ENCODE assay signal across 33 cellular contexts in the genomic region with DNA sequence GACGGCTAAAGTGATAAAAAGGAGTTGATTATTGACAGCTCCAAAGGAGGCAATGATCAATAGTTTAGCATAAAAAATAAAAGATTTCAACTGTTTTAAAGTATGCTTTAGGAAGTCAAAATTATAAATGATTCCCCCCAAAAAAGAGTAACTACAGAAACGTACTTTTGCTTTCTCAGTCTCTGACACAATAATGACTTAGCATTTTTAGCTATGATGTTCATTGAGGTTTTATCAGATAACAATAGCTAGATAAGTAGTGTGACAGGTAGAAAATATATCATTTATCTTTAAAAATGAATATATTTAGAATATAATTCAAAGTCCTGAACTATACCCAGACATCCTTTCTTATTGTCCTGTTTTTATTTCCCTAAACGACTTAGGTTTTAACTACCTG.
"Had no signal": no experiment of that assay in that cellular context is flagged by ENCODE, and none has a peak within 500 bp of the region (broad histone marks: within the 10 kb centered on the region; RNA-seq: fewer than 3 reads in every experiment).

No MANE protein-coding gene starts in this region.

- H3K27ac ChIP-seq: adrenal gland, ascending aorta, body of pancreas, brain microvascular endothelial cell, breast epithelium, cardiac muscle cell had no signal

- ATAC-seq: activated naive CD4-positive, alpha-beta T cell treated with anti-CD3 and anti-CD28 coated beads, Interleukin-2, amount 50 U/mL, for 72 hours; activated naive CD8-positive, alpha-beta T cell treated with anti-CD3 and anti-CD28 coated beads, Interleukin-2, amount 50 U/mL, for 24 hours; activated T-cell treated with anti-CD3 and anti-CD28 coated beads, Interleukin-2, amount 50 U/mL, for 4 hours; activated T-cell treated with anti-CD3 and anti-CD28 coated beads, Interleukin-2, amount 50 U/mL, for 72 hours; activated T-helper 17 cell treated with anti-CD3 and anti-CD28 coated beads, Interleukin-2, amount 50 U/mL, for 72 hours; body of pancreas had no signal

- H3K36me3 ChIP-seq: adrenal gland, brain microvascular endothelial cell, breast epithelium, cardiac muscle cell had no signal

- FAIRE-seq: astrocyte, bronchial epithelial cell had no signal

- H3K4me1 ChIP-seq: adrenal gland, ascending aorta, body of pancreas, breast epithelium had no signal

- H3K4me3 ChIP-seq: adrenal gland, ascending aorta, body of pancreas, breast epithelium, cardiac muscle cell had no signal

- DNase-seq: activated effector memory CD4-positive, alpha-beta T cell treated with anti-CD3 and anti-CD28 coated beads, Interleukin-2, amount 50 U/mL, for 16 hours; activated effector memory CD4-positive, alpha-beta T cell treated with Interleukin-2 at 50 U/mL for 16 hours; activated gamma-delta T cell; activated gamma-delta T cell treated with Interleukin-2 at 50 U/mL for 16 hours; activated naive CD4-positive, alpha-beta T cell; activated naive CD4-positive, alpha-beta T cell treated with anti-CD3 and anti-CD28 coated beads for 36 hours; activated naive CD4-positive, alpha-beta T cell treated with anti-CD3 and anti-CD28 coated beads, Interleukin-2, amount 10 ng/mL, durations not matched to agents 7 days and 5 days; activated naive CD4-positive, alpha-beta T cell treated with anti-CD3 and anti-CD28 coated beads, Interleukin-2, amount 50 U/mL, for 16 hours; activated naive CD4-positive, alpha-beta T cell treated with Interleukin-2 at 50 U/mL for 16 hours; activated naive CD8-positive, alpha-beta T cell treated with anti-CD3 and anti-CD28 coated beads for 36 hours; activated naive CD8-positive, alpha-beta T cell treated with anti-CD3 and anti-CD28 coated beads, Interleukin-2, amount 10 ng/mL, durations not matched to agents 7 days and 5 days; activated naive CD8-positive, alpha-beta T cell treated with anti-CD3 and anti-CD28 coated beads, Interleukin-2, amount 50 U/mL, for 24 hours; activated T-cell treated with anti-CD3 and anti-CD28 coated beads, Interleukin-2, amount 50 U/mL, for 24 hours; activated T-cell treated with anti-CD3 and anti-CD28 coated beads, Interleukin-2, amount 50 U/mL, for 4 hours; activated T-cell treated with anti-CD3 and anti-CD28 coated beads, Interleukin-2, amount 50 U/mL, for 48 hours; activated T-cell treated with anti-CD3 and anti-CD28 coated beads, Interleukin-2, amount 50 U/mL, for 72 hours; adrenal gland; amniotic stem cell; amygdala; anterior cingulate cortex; aorta; body of pancreas; brain microvascular endothelial cell; caudate nucleus; central memory CD4-positive, alpha-beta T cell; cerebellar nuclear complex had no signal

- H3K27me3 ChIP-seq: adrenal gland, ascending aorta, body of pancreas, brain microvascular endothelial cell, breast epithelium, cardiac muscle cell had no signal
